1 cellular context compared by ENCODE assay signal in genomic region chr19:50638576-50638975, GRCh38.
TF ChIP-seq lines count a peak whose summit lies in the region.

No MANE protein-coding gene starts in this region.

TF ChIP-seq in HCT116, 20 proteins besides CTCF, POLR2A, EP300 and RAD21 (continued from another document):
- TF ChIP-seq ZBTB33 (IDR thresholded peaks at IDR 0.05; ENCODE audit: extremely low read depth, insufficient replicate concordance, low read length) (no peak), TCF7L2 (IDR thresholded peaks at IDR 0.05; ENCODE audit: borderline replicate concordance, extremely low read depth, insufficient read depth, insufficient read length) (no peak)
